Comparison of ENCODE assay signal across 18 cellular contexts in genomic region chr16:49557070-49557446, GRCh38.
A peak's percentile ranks its signal among the peaks of the same experiment; 100 is the strongest.
DNase-seq lines count a peak whose midpoint lies in the region; ATAC-seq and TF ChIP-seq lines count a peak whose summit lies in the region.
"Had no signal": no experiment of that assay in that cellular context is flagged by ENCODE, and none has a peak within 500 bp of the region (broad histone marks: within the 10 kb centered on the region; RNA-seq: fewer than 3 reads in every experiment).

No MANE protein-coding gene starts in this region.

- peak overlapping the region; percentile 29 for H3K4me3 Mint-ChIP-seq in neural crest cell
- H3K4me3 Mint-ChIP-seq: activated B cell treated with CpG ODN at 0.5 μM for 24 hours; B cell; stimulated activated memory B cell treated with anti-CD40 and anti-IgM and Interleukin-4, amounts not matched to agents 10 μg/mL and 1 μg/mL and 100 μg/mL, for 72 hours had no signal

- H3K36me3 ChIP-seq in ES-I3 (ENCODE audit: insufficient read depth, low read length): no peaks in the 10 kb centered on the region
- H3K36me3 ChIP-seq: heart left ventricle, lower lobe of right lung, ovary had no signal

- H3K9me3 Mint-ChIP-seq in neural crest cell: no peaks in the 10 kb centered on the region
- H3K9me3 Mint-ChIP-seq: activated B cell treated with CpG ODN at 0.5 μM for 24 hours; stimulated activated memory B cell treated with anti-CD40 and anti-IgM and Interleukin-4, amounts not matched to agents 10 μg/mL and 1 μg/mL and 100 μg/mL, for 72 hours had no signal

- H3K27me3 Mint-ChIP-seq in neural crest cell (ENCODE audit: low read depth): no peaks in the 10 kb centered on the region
- H3K27me3 Mint-ChIP-seq: activated B cell treated with CpG ODN at 0.5 μM for 24 hours; stimulated activated memory B cell treated with anti-CD40 and anti-IgM and Interleukin-4, amounts not matched to agents 10 μg/mL and 1 μg/mL and 100 μg/mL, for 72 hours had no signal

- no peaks in the 10 kb centered on the region for H3K9me3 ChIP-seq in ES-I3 (ENCODE audit: control insufficient read depth, insufficient read depth, low read length)
- H3K9me3 ChIP-seq: body of pancreas, heart left ventricle, lower lobe of right lung, ovary had no signal

- no peak overlapping the region for H3K27ac Mint-ChIP-seq in neural crest cell (ENCODE audit: unreplicated experiment)
- H3K27ac Mint-ChIP-seq: activated B cell treated with CpG ODN at 0.5 μM for 24 hours; B cell; stimulated activated memory B cell treated with anti-CD40 and anti-IgM and Interleukin-4, amounts not matched to agents 10 μg/mL and 1 μg/mL and 100 μg/mL, for 72 hours had no signal

- peaks cover 5% of the 10 kb centered on the region for H3K4me1 Mint-ChIP-seq in neural crest cell
- H3K4me1 Mint-ChIP-seq: activated B cell treated with CpG ODN at 0.5 μM for 24 hours; B cell; stimulated activated memory B cell treated with anti-CD40 and anti-IgM and Interleukin-4, amounts not matched to agents 10 μg/mL and 1 μg/mL and 100 μg/mL, for 72 hours had no signal

- TF ChIP-seq CTCF in neural crest cell (conservative IDR thresholded peaks at IDR 0.05) (no peak), GM10266 (IDR thresholded peaks at IDR 0.05; ENCODE audit: control insufficient read depth, insufficient read depth, low read depth, missing control alignments) (no peak)

- H3K36me3 Mint-ChIP-seq in neural crest cell (ENCODE audit: low read depth): peaks cover 1% of the 10 kb centered on the region
- H3K36me3 Mint-ChIP-seq: stimulated activated memory B cell treated with anti-CD40 and anti-IgM and Interleukin-4, amounts not matched to agents 10 μg/mL and 1 μg/mL and 100 μg/mL, for 72 hours had no signal

- H3K4me1 ChIP-seq in ES-I3 (ENCODE audit: insufficient read depth, low read length): peaks cover 9% of the 10 kb centered on the region; the same call in 1 of the 2 replicates
- H3K4me1 ChIP-seq: body of pancreas, lower lobe of right lung had no signal

- DNase-seq in NCI-H2107 treated with DMSO at 0.1 percent for 48 hours (lab: John Stamatoyannopoulos, UW; ENCODE audit: unreplicated experiment) (peak; percentile 16), astrocyte of the hippocampus (ENCODE audit: low read depth, low spot score) (peak; percentile 49), neural crest cell (ENCODE audit: low read depth, low spot score) (peak; percentile 34), GM10266 (ENCODE audit: extremely low spot score) (no peak), activated T-cell treated with anti-CD3 and anti-CD28 coated beads for 4 hours (no peak)
- DNase-seq: activated B cell treated with CpG ODN at 0.5 μM for 24 hours; activated T-cell treated with anti-CD3 and anti-CD28 coated beads, Interleukin-2, amount 50 U/mL, for 48 hours; body of pancreas; heart left ventricle; lower lobe of right lung; ovary; stimulated activated CD4-positive, alpha-beta T cell treated with anti-CD3 and anti-CD28 coated beads, Interleukin-1b, Interleukin-23, amount 100 ng/mL, for 48 hours had no signal

- peak overlapping the region; percentile 28 for H3K9ac ChIP-seq in ES-I3 (ENCODE audit: low read depth, low read length)

- ATAC-seq in esophagus mucosa: no peak
- no peak for ATAC-seq in HG02840 (IDR thresholded peaks at IDR 0.05; ENCODE audit: low FRiP score, unreplicated experiment)
- ATAC-seq: body of pancreas; heart left ventricle; lower lobe of right lung; SK-N-SH treated with all-trans-retinoic acid at 6 μM for 48 hours; stimulated activated memory B cell treated with anti-CD40 and anti-IgM and Interleukin-4, amounts not matched to agents 10 μg/mL and 1 μg/mL and 100 μg/mL, for 72 hours had no signal

Comparison
In these comparisons a context has a peak if more than half of its experiments do, and no peak if none do; other contexts are left out.
1. DNase-seq: peak in NCI-H2107 treated with DMSO at 0.1 percent for 48 hours (single experiment), astrocyte of the hippocampus (single experiment) and neural crest cell (single experiment); none in GM10266 (single experiment) and activated T-cell treated with anti-CD3 and anti-CD28 coated beads for 4 hours (single experiment).